17 cellular contexts compared by ENCODE assay signal in the genomic region with DNA sequence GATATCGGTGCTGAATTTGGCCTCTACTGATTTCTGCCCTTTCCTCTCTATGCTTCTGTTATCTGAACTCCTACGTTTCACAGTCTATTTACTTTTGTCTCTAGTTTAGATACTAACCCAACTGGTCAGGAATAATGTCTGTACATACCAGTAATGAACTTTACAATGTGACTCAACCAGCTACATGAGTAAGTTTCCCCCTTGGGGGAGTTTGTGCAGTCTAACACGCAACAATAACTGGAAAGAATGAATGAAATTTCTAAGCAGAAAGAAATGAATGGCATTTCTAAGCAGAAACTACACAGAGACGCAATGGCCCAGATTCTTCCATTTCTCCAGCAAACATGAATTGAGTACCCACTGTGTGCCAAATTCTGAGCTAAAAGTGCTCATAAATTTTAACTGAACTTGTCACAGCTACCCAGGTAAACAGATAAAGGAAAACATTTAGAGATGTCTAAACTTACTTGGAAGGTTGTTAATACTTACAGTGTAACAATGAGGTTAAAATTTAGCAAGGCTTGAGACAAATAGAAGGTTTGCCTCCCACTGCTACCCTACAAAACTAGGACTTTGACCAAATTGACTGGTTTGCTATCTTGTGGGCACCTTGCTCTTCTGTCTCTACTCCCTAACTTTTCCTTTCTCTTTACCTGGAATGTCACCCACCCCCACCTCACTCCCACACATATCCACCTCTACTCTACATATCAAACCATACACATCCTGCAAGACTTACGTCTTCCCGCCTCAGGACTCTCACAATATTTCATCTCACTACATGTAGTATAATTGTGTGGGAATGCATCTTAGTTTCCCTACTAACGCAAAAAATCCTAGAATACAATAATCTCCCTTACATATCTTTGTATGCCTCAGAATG. TPM values are rescaled to one million over a fixed set of nuclear protein-coding genes. Genes with fewer than 3 reads are reported as not detected.
DNase-seq lines count a peak whose midpoint lies in the region; ATAC-seq and TF ChIP-seq lines count a peak whose summit lies in the region.
"Had no signal": no experiment of that assay in that cellular context is flagged by ENCODE, and none has a peak within 500 bp of the region (broad histone marks: within the 10 kb centered on the region; RNA-seq: fewer than 3 reads in every experiment).

No MANE protein-coding gene starts in this region.

- no peaks in the 10 kb centered on the region for H3K27me3 ChIP-seq in PC-9 (ENCODE audit: insufficient read depth, low read depth)
- H3K27me3 ChIP-seq: heart left ventricle had no signal

- CTCF ChIA-PET in PC-9 (lab: Charles Lee) = no interaction called here

- H3K9me2 ChIP-seq in PC-9 (ENCODE audit: insufficient read depth) = no peaks in the 10 kb centered on the region; the same call in 1 of the 2 replicates

- peak overlapping the region; percentile 53 for H3K4me2 ChIP-seq in PC-9

- TF ChIP-seq CTCF in PC-9 (conservative IDR thresholded peaks at IDR 0.05) = no peak
- no peak for TF ChIP-seq CTCF in progenitor cell of endocrine pancreas (IDR thresholded peaks at IDR 0.05; ENCODE audit: unreplicated experiment)

- H3K27me3 Mint-ChIP-seq in progenitor cell of endocrine pancreas = no peaks in the 10 kb centered on the region
- H3K27me3 Mint-ChIP-seq in activated T-helper 1 cell treated with anti-CD3 and anti-CD28 coated beads, Interleukin-12 subunit alpha, Interleukin-12 subunit beta, Interleukin-2, Interleukin-4 antibody, amounts not matched to agents 30 ng/mL and 10 ng/mL and 1 ng/mL, durations not matched to agents 14 hours and 24 hours and 36 hours (ENCODE audit: insufficient read depth) = no peaks in the 10 kb centered on the region

- H3K27ac ChIP-seq in PC-9 = peak overlapping the region; percentile 89
- H3K27ac ChIP-seq: 22Rv1, coronary artery, heart left ventricle, psoas muscle, SK-N-MC had no signal

- H3K4me1 ChIP-seq in PC-9 (replicated peaks; ENCODE audit: insufficient read depth) = peaks cover 57% of the 10 kb centered on the region
- H3K4me1 ChIP-seq: psoas muscle had no signal

- peaks cover 35% of the 10 kb centered on the region for H3F3A ChIP-seq in PC-9 (ENCODE audit: insufficient read depth, low read depth)

- peak; percentile 46 for DNase-seq in SIG-M5 treated with dmso at 0.1 percent for 504 hours (lab: John Stamatoyannopoulos, UW; ENCODE audit: unreplicated experiment)
- DNase-seq in SIG-M5 (lab: John Stamatoyannopoulos, UW) = no peak
- peak; percentile 31 to 92 for DNase-seq in PC-9
- peak; percentile 64 for DNase-seq in fibroblast of gingiva (ENCODE audit: low read depth)
- no peak for DNase-seq in progenitor cell of endocrine pancreas (ENCODE audit: low spot score, unreplicated experiment)
- no peak for DNase-seq in activated T-helper 1 cell treated with anti-CD3 and anti-CD28 coated beads, Interleukin-12 subunit alpha, Interleukin-12 subunit beta, Interleukin-2, Interleukin-4 antibody, amounts not matched to agents 30 ng/mL and 10 ng/mL and 1 ng/mL, durations not matched to agents 14 hours and 24 hours and 36 hours (ENCODE audit: low spot score)
- DNase-seq in NCI-H2081 (lab: John Stamatoyannopoulos, UW) = no peak
- DNase-seq: activated effector memory CD4-positive, alpha-beta T cell treated with anti-CD3 and anti-CD28 coated beads, Interleukin-2, amount 50 U/mL, for 16 hours; heart left ventricle; NCI-H748 treated with DMSO at 0.1 percent for 48 hours; psoas muscle; stimulated activated CD4-positive, alpha-beta T cell treated with anti-CD3 and anti-CD28 coated beads, Interleukin-4, amount 100 ng/mL, for 24 hours had no signal

- H3K79me2 ChIP-seq in PC-9 (ENCODE audit: low read depth) = no peaks in the 10 kb centered on the region

- H3K9me3 Mint-ChIP-seq in progenitor cell of endocrine pancreas (ENCODE audit: low read depth) = no peaks in the 10 kb centered on the region
- no peaks in the 10 kb centered on the region for H3K9me3 Mint-ChIP-seq in activated T-helper 1 cell treated with anti-CD3 and anti-CD28 coated beads, Interleukin-12 subunit alpha, Interleukin-12 subunit beta, Interleukin-2, Interleukin-4 antibody, amounts not matched to agents 30 ng/mL and 10 ng/mL and 1 ng/mL, durations not matched to agents 14 hours and 24 hours and 36 hours

- no peaks in the 10 kb centered on the region for H4K20me1 ChIP-seq in PC-9 (ENCODE audit: insufficient read depth)

- ATAC-seq in GM18498 (IDR thresholded peaks at IDR 0.05; ENCODE audit: unreplicated experiment) = no peak
- ATAC-seq: heart left ventricle, psoas muscle had no signal

- H3K36me3 ChIP-seq in PC-9 (ENCODE audit: low read depth) = no peaks in the 10 kb centered on the region
- H3K36me3 ChIP-seq: heart left ventricle had no signal

- H3K27ac Mint-ChIP-seq in progenitor cell of endocrine pancreas = peak overlapping the region; percentile 36
- H3K27ac Mint-ChIP-seq in activated T-helper 1 cell treated with anti-CD3 and anti-CD28 coated beads, Interleukin-12 subunit alpha, Interleukin-12 subunit beta, Interleukin-2, Interleukin-4 antibody, amounts not matched to agents 30 ng/mL and 10 ng/mL and 1 ng/mL, durations not matched to agents 14 hours and 24 hours and 36 hours = no peak overlapping the region

- no peak overlapping the region for H3K4me3 ChIP-seq in PC-9
- H3K4me3 ChIP-seq: coronary artery, heart left ventricle, lung, psoas muscle, SK-N-MC had no signal

- H3K36me3 Mint-ChIP-seq in progenitor cell of endocrine pancreas (ENCODE audit: insufficient read depth) = no peaks in the 10 kb centered on the region
- H3K36me3 Mint-ChIP-seq in activated T-helper 1 cell treated with anti-CD3 and anti-CD28 coated beads, Interleukin-12 subunit alpha, Interleukin-12 subunit beta, Interleukin-2, Interleukin-4 antibody, amounts not matched to agents 30 ng/mL and 10 ng/mL and 1 ng/mL, durations not matched to agents 14 hours and 24 hours and 36 hours (ENCODE audit: low read depth) = no peaks in the 10 kb centered on the region

- H3K4me1 Mint-ChIP-seq in progenitor cell of endocrine pancreas (ENCODE audit: low read depth) = peaks cover 15% of the 10 kb centered on the region
- no peaks in the 10 kb centered on the region for H3K4me1 Mint-ChIP-seq in activated T-helper 1 cell treated with anti-CD3 and anti-CD28 coated beads, Interleukin-12 subunit alpha, Interleukin-12 subunit beta, Interleukin-2, Interleukin-4 antibody, amounts not matched to agents 30 ng/mL and 10 ng/mL and 1 ng/mL, durations not matched to agents 14 hours and 24 hours and 36 hours (ENCODE audit: low read depth)

- H2AFZ ChIP-seq in PC-9 = no peak overlapping the region

- POLR2A ChIA-PET in PC-9 (lab: Charles Lee; ENCODE audit: unreplicated experiment) = interaction anchor here (0.6 to 0.9 kb wide), 3 partner anchors 74 to 234 kb away, joined by 3 to 7 read pairs (median 4); no protein-coding TSS in a partner anchor

- no peak overlapping the region for H3K4me3 Mint-ChIP-seq in progenitor cell of endocrine pancreas (ENCODE audit: low read depth)
- H3K4me3 Mint-ChIP-seq in activated T-helper 1 cell treated with anti-CD3 and anti-CD28 coated beads, Interleukin-12 subunit alpha, Interleukin-12 subunit beta, Interleukin-2, Interleukin-4 antibody, amounts not matched to agents 30 ng/mL and 10 ng/mL and 1 ng/mL, durations not matched to agents 14 hours and 24 hours and 36 hours = no peak overlapping the region

- intact Hi-C loops in PC-9 (cut with micrococcal nuclease; ENCODE audit: unreplicated experiment) = loop anchor here (1.0 kb wide), 1 partner anchor 40 kb away; no protein-coding TSS in a partner anchor
- intact Hi-C loops in activated T-helper 1 cell treated with anti-CD3 and anti-CD28 coated beads, Interleukin-12 subunit alpha, Interleukin-12 subunit beta, Interleukin-2, Interleukin-4 antibody, amounts not matched to agents 30 ng/mL and 10 ng/mL and 1 ng/mL, durations not matched to agents 14 hours and 24 hours and 36 hours (cut with micrococcal nuclease) = no loop called here

- BruUV-seq in PC-9 (replicated peaks; lab: Mats Ljungman, UMichigan) = no TSS peak

- no peaks in the 10 kb centered on the region for H3K9me3 ChIP-seq in PC-9 (ENCODE audit: insufficient read depth, low read depth)
- H3K9me3 ChIP-seq: heart left ventricle, psoas muscle had no signal

RNA-seq across cellular contexts. Expression of a gene that starts 11.7 kb away (rescaled TPM):
- total RNA-seq in PC-9 (2021) = not detected in 2 replicates
- total RNA-seq in progenitor cell of endocrine pancreas = 8.3 and 11.9 TPM in 2 replicates
- not detected in 2 replicates for total RNA-seq in activated T-helper 1 cell treated with anti-CD3 and anti-CD28 coated beads, Interleukin-12 subunit alpha, Interleukin-12 subunit beta, Interleukin-2, Interleukin-4 antibody, amounts not matched to agents 30 ng/mL and 10 ng/mL and 1 ng/mL, durations not matched to agents 14 hours and 24 hours and 36 hours
- total RNA-seq: psoas muscle had no signal

RNA-seq across cellular contexts. Expression of a gene that starts 39.1 kb away (rescaled TPM):
- total RNA-seq in PC-9 (2021) (not detected in 2 replicates), progenitor cell of endocrine pancreas (not detected in 2 replicates)
- total RNA-seq in activated T-helper 1 cell treated with anti-CD3 and anti-CD28 coated beads, Interleukin-12 subunit alpha, Interleukin-12 subunit beta, Interleukin-2, Interleukin-4 antibody, amounts not matched to agents 30 ng/mL and 10 ng/mL and 1 ng/mL, durations not matched to agents 14 hours and 24 hours and 36 hours = not detected in 2 replicates
- total RNA-seq: heart left ventricle, lung, psoas muscle had no signal

RNA-seq across cellular contexts. Expression of a gene that starts 55.6 kb away (rescaled TPM):
- total RNA-seq in PC-9 (2021) (21.8 and 32.9 TPM in 2 replicates), progenitor cell of endocrine pancreas (47.9 and 49.0 TPM in 2 replicates)
- 14.1 and 18.6 TPM in 2 replicates for total RNA-seq in activated T-helper 1 cell treated with anti-CD3 and anti-CD28 coated beads, Interleukin-12 subunit alpha, Interleukin-12 subunit beta, Interleukin-2, Interleukin-4 antibody, amounts not matched to agents 30 ng/mL and 10 ng/mL and 1 ng/mL, durations not matched to agents 14 hours and 24 hours and 36 hours

Comparison
In these comparisons a context has a peak if more than half of its experiments do, and no peak if none do; other contexts are left out.
1. DNase-seq: peak in SIG-M5 treated with dmso at 0.1 percent for 504 hours (single experiment), PC-9 (2 of 2) and fibroblast of gingiva (single experiment); none in SIG-M5 (single experiment), progenitor cell of endocrine pancreas (single experiment), activated T-helper 1 cell treated with anti-CD3 and anti-CD28 coated beads, Interleukin-12 subunit alpha, Interleukin-12 subunit beta, Interleukin-2, Interleukin-4 antibody, amounts not matched to agents 30 ng/mL and 10 ng/mL and 1 ng/mL, durations not matched to agents 14 hours and 24 hours and 36 hours (single experiment) and NCI-H2081 (0 of 2).